Comparison of ENCODE assay signal across 1 cellular context in genomic region chr10:48343871-48344598, GRCh38.
A peak's percentile ranks its signal among the peaks of the same experiment; 100 is the strongest.
TF ChIP-seq lines count a peak whose summit lies in the region.

No MANE protein-coding gene starts in this region.

TF ChIP-seq in K562, 482 proteins besides CTCF, POLR2A, EP300 and RAD21 (continued from another document):
- TF ChIP-seq ZBTB40 (IDR thresholded peaks at IDR 0.05) (no peak), ZBTB40 (CRISPR knock-in tag; IDR thresholded peaks at IDR 0.05) (no peak), ZNF316 (IDR thresholded peaks at IDR 0.05) (peak; percentile 41; the same call in 1 of the 2 replicates), ZNF354B (CRISPR knock-in tag; IDR thresholded peaks at IDR 0.05) (no peak), ZNF239 (CRISPR knock-in tag; IDR thresholded peaks at IDR 0.05) (no peak), HIVEP1 (CRISPR knock-in tag; IDR thresholded peaks at IDR 0.05) (no peak)
TF ChIP-seq in K562: peak in this region for 1.
